Comparison of ENCODE assay signal across 1 cellular context in the genomic region with DNA sequence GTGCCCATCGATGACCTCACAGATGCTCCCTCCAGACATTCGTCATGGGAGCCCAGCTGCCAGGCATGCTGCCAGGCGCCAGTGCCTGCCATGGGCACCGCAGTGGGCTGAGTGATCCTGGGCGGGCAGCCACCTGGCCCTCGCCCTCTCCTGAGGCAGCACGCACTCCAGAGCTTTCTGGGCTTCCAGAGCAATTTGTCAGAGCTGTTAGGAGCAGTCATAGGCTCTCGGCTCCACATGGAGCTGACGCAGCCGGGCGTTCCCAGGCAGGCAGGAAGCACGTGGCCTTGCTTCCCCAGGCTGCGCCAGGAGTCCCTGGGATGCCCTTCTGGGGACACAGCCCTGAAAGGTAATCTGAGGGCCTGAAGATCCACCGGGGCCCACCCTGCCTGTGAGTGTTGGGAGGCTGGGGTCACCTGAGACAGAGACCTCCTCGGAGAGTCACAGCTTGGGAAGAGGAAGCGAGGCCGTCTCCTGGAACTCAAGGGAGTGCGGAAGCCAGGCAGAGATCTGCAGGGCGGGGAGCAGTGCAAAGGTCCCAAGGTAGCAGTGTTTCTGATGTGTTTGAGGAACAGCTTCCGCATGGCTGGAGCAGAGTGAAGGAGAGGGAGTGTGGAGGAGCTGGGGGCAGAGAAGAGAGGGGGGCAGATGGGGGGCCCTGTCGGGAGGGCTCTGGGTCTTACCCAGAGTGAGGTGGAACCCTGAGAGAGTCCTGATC.
TF ChIP-seq lines count a peak whose summit lies in the region.

No MANE protein-coding gene starts in this region.

TF ChIP-seq in K562, 482 proteins besides CTCF, POLR2A, EP300 and RAD21 (continued from another document):
- TF ChIP-seq, protein P1, sequence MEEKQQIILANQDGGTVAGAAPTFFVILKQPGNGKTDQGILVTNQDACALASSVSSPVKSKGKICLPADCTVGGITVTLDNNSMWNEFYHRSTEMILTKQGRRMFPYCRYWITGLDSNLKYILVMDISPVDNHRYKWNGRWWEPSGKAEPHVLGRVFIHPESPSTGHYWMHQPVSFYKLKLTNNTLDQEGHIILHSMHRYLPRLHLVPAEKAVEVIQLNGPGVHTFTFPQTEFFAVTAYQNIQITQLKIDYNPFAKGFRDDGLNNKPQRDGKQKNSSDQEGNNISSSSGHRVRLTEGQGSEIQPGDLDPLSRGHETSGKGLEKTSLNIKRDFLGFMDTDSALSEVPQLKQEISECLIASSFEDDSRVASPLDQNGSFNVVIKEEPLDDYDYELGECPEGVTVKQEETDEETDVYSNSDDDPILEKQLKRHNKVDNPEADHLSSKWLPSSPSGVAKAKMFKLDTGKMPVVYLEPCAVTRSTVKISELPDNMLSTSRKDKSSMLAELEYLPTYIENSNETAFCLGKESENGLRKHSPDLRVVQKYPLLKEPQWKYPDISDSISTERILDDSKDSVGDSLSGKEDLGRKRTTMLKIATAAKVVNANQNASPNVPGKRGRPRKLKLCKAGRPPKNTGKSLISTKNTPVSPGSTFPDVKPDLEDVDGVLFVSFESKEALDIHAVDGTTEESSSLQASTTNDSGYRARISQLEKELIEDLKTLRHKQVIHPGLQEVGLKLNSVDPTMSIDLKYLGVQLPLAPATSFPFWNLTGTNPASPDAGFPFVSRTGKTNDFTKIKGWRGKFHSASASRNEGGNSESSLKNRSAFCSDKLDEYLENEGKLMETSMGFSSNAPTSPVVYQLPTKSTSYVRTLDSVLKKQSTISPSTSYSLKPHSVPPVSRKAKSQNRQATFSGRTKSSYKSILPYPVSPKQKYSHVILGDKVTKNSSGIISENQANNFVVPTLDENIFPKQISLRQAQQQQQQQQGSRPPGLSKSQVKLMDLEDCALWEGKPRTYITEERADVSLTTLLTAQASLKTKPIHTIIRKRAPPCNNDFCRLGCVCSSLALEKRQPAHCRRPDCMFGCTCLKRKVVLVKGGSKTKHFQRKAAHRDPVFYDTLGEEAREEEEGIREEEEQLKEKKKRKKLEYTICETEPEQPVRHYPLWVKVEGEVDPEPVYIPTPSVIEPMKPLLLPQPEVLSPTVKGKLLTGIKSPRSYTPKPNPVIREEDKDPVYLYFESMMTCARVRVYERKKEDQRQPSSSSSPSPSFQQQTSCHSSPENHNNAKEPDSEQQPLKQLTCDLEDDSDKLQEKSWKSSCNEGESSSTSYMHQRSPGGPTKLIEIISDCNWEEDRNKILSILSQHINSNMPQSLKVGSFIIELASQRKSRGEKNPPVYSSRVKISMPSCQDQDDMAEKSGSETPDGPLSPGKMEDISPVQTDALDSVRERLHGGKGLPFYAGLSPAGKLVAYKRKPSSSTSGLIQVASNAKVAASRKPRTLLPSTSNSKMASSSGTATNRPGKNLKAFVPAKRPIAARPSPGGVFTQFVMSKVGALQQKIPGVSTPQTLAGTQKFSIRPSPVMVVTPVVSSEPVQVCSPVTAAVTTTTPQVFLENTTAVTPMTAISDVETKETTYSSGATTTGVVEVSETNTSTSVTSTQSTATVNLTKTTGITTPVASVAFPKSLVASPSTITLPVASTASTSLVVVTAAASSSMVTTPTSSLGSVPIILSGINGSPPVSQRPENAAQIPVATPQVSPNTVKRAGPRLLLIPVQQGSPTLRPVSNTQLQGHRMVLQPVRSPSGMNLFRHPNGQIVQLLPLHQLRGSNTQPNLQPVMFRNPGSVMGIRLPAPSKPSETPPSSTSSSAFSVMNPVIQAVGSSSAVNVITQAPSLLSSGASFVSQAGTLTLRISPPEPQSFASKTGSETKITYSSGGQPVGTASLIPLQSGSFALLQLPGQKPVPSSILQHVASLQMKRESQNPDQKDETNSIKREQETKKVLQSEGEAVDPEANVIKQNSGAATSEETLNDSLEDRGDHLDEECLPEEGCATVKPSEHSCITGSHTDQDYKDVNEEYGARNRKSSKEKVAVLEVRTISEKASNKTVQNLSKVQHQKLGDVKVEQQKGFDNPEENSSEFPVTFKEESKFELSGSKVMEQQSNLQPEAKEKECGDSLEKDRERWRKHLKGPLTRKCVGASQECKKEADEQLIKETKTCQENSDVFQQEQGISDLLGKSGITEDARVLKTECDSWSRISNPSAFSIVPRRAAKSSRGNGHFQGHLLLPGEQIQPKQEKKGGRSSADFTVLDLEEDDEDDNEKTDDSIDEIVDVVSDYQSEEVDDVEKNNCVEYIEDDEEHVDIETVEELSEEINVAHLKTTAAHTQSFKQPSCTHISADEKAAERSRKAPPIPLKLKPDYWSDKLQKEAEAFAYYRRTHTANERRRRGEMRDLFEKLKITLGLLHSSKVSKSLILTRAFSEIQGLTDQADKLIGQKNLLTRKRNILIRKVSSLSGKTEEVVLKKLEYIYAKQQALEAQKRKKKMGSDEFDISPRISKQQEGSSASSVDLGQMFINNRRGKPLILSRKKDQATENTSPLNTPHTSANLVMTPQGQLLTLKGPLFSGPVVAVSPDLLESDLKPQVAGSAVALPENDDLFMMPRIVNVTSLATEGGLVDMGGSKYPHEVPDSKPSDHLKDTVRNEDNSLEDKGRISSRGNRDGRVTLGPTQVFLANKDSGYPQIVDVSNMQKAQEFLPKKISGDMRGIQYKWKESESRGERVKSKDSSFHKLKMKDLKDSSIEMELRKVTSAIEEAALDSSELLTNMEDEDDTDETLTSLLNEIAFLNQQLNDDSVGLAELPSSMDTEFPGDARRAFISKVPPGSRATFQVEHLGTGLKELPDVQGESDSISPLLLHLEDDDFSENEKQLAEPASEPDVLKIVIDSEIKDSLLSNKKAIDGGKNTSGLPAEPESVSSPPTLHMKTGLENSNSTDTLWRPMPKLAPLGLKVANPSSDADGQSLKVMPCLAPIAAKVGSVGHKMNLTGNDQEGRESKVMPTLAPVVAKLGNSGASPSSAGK (IDR thresholded peaks at IDR 0.05): 0 out of 2 replicates have a peak, but pooled peaks have one; percentile 31
- 0 out of 2 replicates have a peak, but pooled peaks have one; percentile 27 for TF ChIP-seq L3MBTL2 (IDR thresholded peaks at IDR 0.05)
- TF ChIP-seq ZC3H8 (IDR thresholded peaks at IDR 0.05): no peak
- no peak for TF ChIP-seq FOXO4 (CRISPR knock-in tag; IDR thresholded peaks at IDR 0.05)
- TF ChIP-seq PHTF2 (CRISPR knock-in tag; IDR thresholded peaks at IDR 0.05): no peak
